Comparison of ENCODE assay signal across 14 cellular contexts in the genomic region with DNA sequence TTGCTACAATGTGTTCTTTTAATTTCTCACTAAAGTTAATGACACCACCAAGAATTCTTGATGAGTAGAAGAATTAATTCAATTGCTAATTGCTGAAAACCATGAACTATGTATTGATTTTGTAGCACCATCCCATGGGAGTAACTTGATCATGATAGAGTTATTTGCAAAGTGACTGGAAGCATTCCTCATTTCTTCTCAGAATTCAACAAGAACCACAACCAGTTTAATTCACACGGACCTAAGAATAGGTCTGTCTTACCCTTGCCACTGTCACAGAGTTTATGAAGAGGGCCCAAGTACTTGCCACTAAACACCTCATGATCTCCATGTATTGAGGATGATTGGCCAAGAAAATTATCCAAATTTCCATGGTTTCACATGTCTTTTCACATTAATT.
"Had no signal": no experiment of that assay in that cellular context is flagged by ENCODE, and none has a peak within 500 bp of the region (broad histone marks: within the 10 kb centered on the region; RNA-seq: fewer than 3 reads in every experiment).

No MANE protein-coding gene starts in this region.

- H3K9me3 Mint-ChIP-seq: activated naive CD4-positive, alpha-beta T cell treated with anti-CD3 and anti-CD28 coated beads for 36 hours; activated T-helper 2 cell treated with anti-CD3 and anti-CD28 coated beads, Interferon-gamma antibody, Interleukin-2, Interleukin-4, amounts not matched to agents 10 μg/mL and 5 μg/mL and 100 μg/mL, durations not matched to agents 14 hours and 24 hours and 36 hours; type B pancreatic cell had no signal

- H3K36me3 ChIP-seq: adrenal gland, pancreas, right lobe of liver had no signal

- DNase-seq: activated CD8-positive, alpha-beta memory T cell treated with anti-CD3 and anti-CD28 coated beads, Interleukin-2, amount 50 U/mL, for 48 hours; activated naive CD4-positive, alpha-beta T cell treated with anti-CD3 and anti-CD28 coated beads for 36 hours; adrenal gland; effector CD8-positive, alpha-beta T cell; left ventricle myocardium superior; pancreas; right lobe of liver; stimulated activated CD4-positive, alpha-beta T cell treated with anti-CD3 and anti-CD28 coated beads, Interleukin-4, amount 100 ng/mL, for 1 hour; testis had no signal

- H3K27ac ChIP-seq: adrenal gland, pancreas, right lobe of liver, testis had no signal

- H3K4me3 Mint-ChIP-seq: activated naive CD4-positive, alpha-beta T cell treated with anti-CD3 and anti-CD28 coated beads for 36 hours; type B pancreatic cell had no signal

- H3K27me3 Mint-ChIP-seq: type B pancreatic cell had no signal

- H3K27ac Mint-ChIP-seq: type B pancreatic cell had no signal

- ATAC-seq: esophagus mucosa, left ventricle myocardium superior, pancreas, right lobe of liver, SK-N-SH treated with all-trans-retinoic acid at 6 μM for 48 hours had no signal

- H3K9me3 ChIP-seq: adrenal gland, pancreas, right lobe of liver, testis had no signal

- H3K4me3 ChIP-seq: adrenal gland, pancreas, right lobe of liver, smooth muscle cell, testis had no signal

- H3K27me3 ChIP-seq: adrenal gland, pancreas, right lobe of liver, testis had no signal
